ENCODE assay signal across 8 cellular contexts in genomic region chr19:45506246-45506990, GRCh38. TPM values are rescaled to one million over a fixed set of nuclear protein-coding genes. Genes with fewer than 3 reads are reported as not detected.
A peak's percentile ranks its signal among the peaks of the same experiment; 100 is the strongest.
DNase-seq lines count a peak whose midpoint lies in the region; ATAC-seq and TF ChIP-seq lines count a peak whose summit lies in the region.

No MANE protein-coding gene starts in this region.

- peaks cover 20% of the 10 kb centered on the region for H3K23me2 ChIP-seq in H9 (ENCODE audit: insufficient read length, low read depth, low read length, poor library complexity, severe bottlenecking)

- H2BK15ac ChIP-seq in H9 (ENCODE audit: low read depth, low read length): no peak overlapping the region

- in situ Hi-C loops in G401 (cut with HindIII; ENCODE audit: low sequenced_read_pairs): no loop called here

- no peak overlapping the region for H2BK20ac ChIP-seq in H9 (ENCODE audit: low read depth, low read length, poor library complexity, severe bottlenecking)

- peak overlapping the region; percentile 92 for H3K18ac ChIP-seq in H9 (ENCODE audit: insufficient read length, low read depth, low read length)

- H3K27me3 Mint-ChIP-seq in H9 (ENCODE audit: low read depth): peaks cover 1% of the 10 kb centered on the region; the same call in 1 of the 2 replicates
- H3K27me3 Mint-ChIP-seq in neural progenitor cell (ENCODE audit: insufficient read depth, low read depth): peaks cover 4% of the 10 kb centered on the region

- H3K4me1 Mint-ChIP-seq in H9 (peaks cover 20 to 34% of the 10 kb centered on the region in 2 experiments), neural progenitor cell (peaks cover 16% of the 10 kb centered on the region)

- peaks cover 9% of the 10 kb centered on the region for H3K79me1 ChIP-seq in H9 (ENCODE audit: insufficient read depth, low read depth, low read length, poor library complexity, severe bottlenecking)

- H3K4ac ChIP-seq in H9 (ENCODE audit: low read depth, low read length): no peak overlapping the region

- H3K27ac Mint-ChIP-seq in H9 (peak overlapping the region in 2 of 3 experiments; percentile 91 to 95; a peak in 4 of 7 replicates), neural progenitor cell (no peak overlapping the region)

- TF ChIP-seq CTCF in H9 (conservative IDR thresholded peaks at IDR 0.05): peak; percentile 60; the same call in 2 of the 3 replicates
- peak; percentile 72 for TF ChIP-seq CTCF in Loucy (conservative IDR thresholded peaks at IDR 0.05; ENCODE audit: low read length)
- peak; percentile 77 for TF ChIP-seq CTCF in RWPE2 (IDR thresholded peaks at IDR 0.05; ENCODE audit: poor library complexity, severe bottlenecking)
- TF ChIP-seq CTCF in foreskin fibroblast (IDR thresholded peaks at IDR 0.05; ENCODE audit: low read depth, low read length): peak; percentile 38
- TF ChIP-seq CTCF in neural progenitor cell (IDR thresholded peaks at IDR 0.05): peak; percentile 59

- H3F3A ChIP-seq in Loucy (ENCODE audit: low read depth): no peaks in the 10 kb centered on the region
- H3F3A ChIP-seq in neural progenitor cell (ENCODE audit: low read depth): peaks cover 47% of the 10 kb centered on the region

- peak overlapping the region; percentile 99 for H3K4me3 ChIP-seq in Loucy (ENCODE audit: low read length, poor library complexity, severe bottlenecking)
- peak overlapping the region; percentile 83 for H3K4me3 ChIP-seq in RWPE2 (ENCODE audit: severe bottlenecking)
- H3K4me3 ChIP-seq in foreskin fibroblast (ENCODE audit: low read depth in 1 of 2, low read length in 2 of 2): peak overlapping the region; percentile 80 to 99
- H3K4me3 ChIP-seq in neural progenitor cell: peak overlapping the region; percentile 99
- peak overlapping the region; percentile 89 to 96 for H3K4me3 ChIP-seq in stomach smooth muscle (ENCODE audit: low read length in 2 of 2)

- H4K8ac ChIP-seq in H9 (replicated peaks; ENCODE audit: insufficient read length, low read depth, low read length): no peak overlapping the region

- H3K36me3 Mint-ChIP-seq in H9 (ENCODE audit: insufficient read depth in 1 of 3, low read depth in 3 of 3): peaks cover 0 to 18% (median 7%) of the 10 kb centered on the region in 3 experiments; a peak in 4 of 7 replicates
- H3K36me3 Mint-ChIP-seq in neural progenitor cell: no peaks in the 10 kb centered on the region

- no peak overlapping the region for H2BK12ac ChIP-seq in H9 (ENCODE audit: insufficient read length, low read depth, low read length)

- H3K9ac ChIP-seq in H9 (ENCODE audit: extremely low read depth, insufficient read length, low read length) (peak overlapping the region; percentile 45), Loucy (ENCODE audit: low read depth, low read length, poor library complexity, severe bottlenecking) (peak overlapping the region; percentile 100), neural progenitor cell (no peak overlapping the region), stomach smooth muscle (ENCODE audit: low read length in 2 of 2) (peak overlapping the region; percentile 58 to 99)

- no CpG with 5 or more reads among the region's 47 CpGs for WGBS in H9 (ENCODE audit: extremely low coverage, insufficient read length, low lambda C conversion rate)

- H3T11ph ChIP-seq in H9 (ENCODE audit: low read length): no peak overlapping the region

- H3K56ac ChIP-seq in H9 (ENCODE audit: insufficient read length, low read depth, low read length): no peak overlapping the region

- DNase-seq in G401 (ENCODE audit: low spot score) (peak; percentile 90), H9 (peak; percentile 97), RWPE2 (ENCODE audit: low spot score) (peak; percentile 97), foreskin fibroblast (peak; percentile 87 to 96), neural progenitor cell (ENCODE audit: low spot score) (peak; percentile 96)
- DNase-seq in activated effector memory CD4-positive, alpha-beta T cell treated with anti-CD3 and anti-CD28 coated beads, Interleukin-2, amount 50 U/mL, for 16 hours: peak; percentile 99

- H3K79me2 ChIP-seq in H9 (ENCODE audit: insufficient read depth, low read length) (peaks cover 27% of the 10 kb centered on the region; the same call in 1 of the 2 replicates), Loucy (ENCODE audit: insufficient read depth, low read length) (peaks cover 45% of the 10 kb centered on the region), neural progenitor cell (ENCODE audit: low read depth) (peaks cover 43% of the 10 kb centered on the region)

- H3K9me3 Mint-ChIP-seq in H9: no peaks in the 10 kb centered on the region; a peak in 1 of 5 replicates
- no peaks in the 10 kb centered on the region for H3K9me3 Mint-ChIP-seq in neural progenitor cell

- no peak overlapping the region for H3K27ac ChIP-seq in H9 (ENCODE audit: insufficient read length, low read depth, low read length)
- peak overlapping the region; percentile 86 for H3K27ac ChIP-seq in RWPE2 (ENCODE audit: poor library complexity, severe bottlenecking)
- H3K27ac ChIP-seq in neural progenitor cell: no peak overlapping the region
- H3K27ac ChIP-seq in stomach smooth muscle (ENCODE audit: low read length): peak overlapping the region; percentile 99

- ATAC-seq in RWPE2 (ENCODE audit: low read depth): peak; percentile 72

- no peak overlapping the region for H4K91ac ChIP-seq in H9 (ENCODE audit: insufficient read length, low read depth, low read length)

- peak overlapping the region; percentile 81 to 96 for H3K4me3 Mint-ChIP-seq in H9
- H3K4me3 Mint-ChIP-seq in neural progenitor cell: peak overlapping the region; percentile 98

- no peaks in the 10 kb centered on the region for H3K27me3 ChIP-seq in H9 (ENCODE audit: insufficient read depth, low read length)
- H3K27me3 ChIP-seq in Loucy (ENCODE audit: insufficient read depth, low read length, poor library complexity, severe bottlenecking): peaks cover 13% of the 10 kb centered on the region
- no peaks in the 10 kb centered on the region for H3K27me3 ChIP-seq in RWPE2 (ENCODE audit: insufficient read depth, poor library complexity, severe bottlenecking)
- no peaks in the 10 kb centered on the region for H3K27me3 ChIP-seq in neural progenitor cell
- no peaks in the 10 kb centered on the region for H3K27me3 ChIP-seq in stomach smooth muscle (ENCODE audit: control insufficient read depth in 1 of 2, insufficient read depth in 2 of 2, low read length in 2 of 2)

- peak overlapping the region; percentile 83 for H3K14ac ChIP-seq in H9 (ENCODE audit: insufficient read depth, low read length)

- H3K9me3 ChIP-seq in H9 (ENCODE audit: control insufficient read depth, low read depth, low read length): no peaks in the 10 kb centered on the region
- H3K9me3 ChIP-seq in Loucy (ENCODE audit: insufficient read depth, low read depth, low read length): no peaks in the 10 kb centered on the region
- H3K9me3 ChIP-seq in RWPE2 (ENCODE audit: severe bottlenecking): no peaks in the 10 kb centered on the region
- H3K9me3 ChIP-seq in neural progenitor cell (ENCODE audit: low read depth): no peaks in the 10 kb centered on the region
- no peaks in the 10 kb centered on the region for H3K9me3 ChIP-seq in stomach smooth muscle (ENCODE audit: control insufficient read depth in 2 of 2, low read length in 2 of 2)

- no peaks in the 10 kb centered on the region for H3K9me2 ChIP-seq in Loucy (replicated peaks; ENCODE audit: low read depth, low read length)

- no peak overlapping the region for H4K5ac ChIP-seq in H9 (ENCODE audit: insufficient read length, low read depth, low read length)

- H3K4me2 ChIP-seq in H9 (ENCODE audit: insufficient read depth, insufficient read length, low read length) (peak overlapping the region; percentile 88), Loucy (ENCODE audit: low read depth, low read length, poor library complexity, severe bottlenecking) (peak overlapping the region; percentile 88), neural progenitor cell (peak overlapping the region; percentile 99)

- H2AK5ac ChIP-seq in H9 (ENCODE audit: insufficient read length, low read length): no peak overlapping the region

- H3K36me3 ChIP-seq in Loucy (ENCODE audit: insufficient read depth, low read length) (0 out of 2 replicates have a peak, but pooled peaks cover 4% of the 10 kb centered on the region), RWPE2 (ENCODE audit: low read depth) (peaks cover 23% of the 10 kb centered on the region), neural progenitor cell (no peaks in the 10 kb centered on the region), stomach smooth muscle (ENCODE audit: control insufficient read depth in 2 of 2, insufficient read depth in 2 of 2, low read length in 2 of 2) (no peaks in the 10 kb centered on the region)

- H3K4me1 ChIP-seq in H9 (ENCODE audit: insufficient read depth, low read length) (no peaks in the 10 kb centered on the region; the same call in 1 of the 2 replicates), Loucy (ENCODE audit: insufficient read depth, low read length, poor library complexity, severe bottlenecking) (peaks cover 28% of the 10 kb centered on the region), RWPE2 (ENCODE audit: insufficient read depth, poor library complexity, severe bottlenecking) (peaks cover 7% of the 10 kb centered on the region), neural progenitor cell (no peaks in the 10 kb centered on the region), stomach smooth muscle (ENCODE audit: control insufficient read depth, insufficient read depth, low read length) (peaks cover 21% of the 10 kb centered on the region)

- H2AFZ ChIP-seq in H9 (ENCODE audit: low read length): no peak overlapping the region
- peak overlapping the region; percentile 95 for H2AFZ ChIP-seq in Loucy (ENCODE audit: low read length)
- H2AFZ ChIP-seq in neural progenitor cell (replicated peaks): peak overlapping the region; percentile 60

- H2BK5ac ChIP-seq in H9 (ENCODE audit: insufficient read length, low read length): no peak overlapping the region

- no peak overlapping the region for H3K23ac ChIP-seq in H9 (ENCODE audit: insufficient read length, low read depth, low read length)

- no peak overlapping the region for H2BK120ac ChIP-seq in H9 (ENCODE audit: low read depth, low read length, poor library complexity, severe bottlenecking)

- H4K20me1 ChIP-seq in H9 (ENCODE audit: control insufficient read depth, insufficient read depth, insufficient read length) (no peaks in the 10 kb centered on the region), Loucy (ENCODE audit: insufficient read depth, low read length, poor library complexity, severe bottlenecking) (peaks cover 34% of the 10 kb centered on the region), neural progenitor cell (ENCODE audit: low read depth) (peaks cover 36% of the 10 kb centered on the region)

RNA-seq across cellular contexts. Expression of gene VASP, which starts 0.9 kb away (rescaled TPM):
- 106 and 122 TPM in 2 replicates for total RNA-seq in G401 (2014; rRNA removed; shearing (Covaris generic))
- total RNA-seq in H9 (2021) (157 and 162 TPM in 2 replicates), neural progenitor cell (ENCODE audit: low replicate concordance) (32.6 and 62.2 TPM in 2 replicates)

RNA-seq across cellular contexts. Expression of gene PPM1N, which starts 8.2 kb away (rescaled TPM):
- 3.3 and 4.2 TPM in 2 replicates for total RNA-seq in G401 (2014; rRNA removed; shearing (Covaris generic))
- total RNA-seq in H9 (2021) (7.7 and 8.1 TPM in 2 replicates), neural progenitor cell (ENCODE audit: low replicate concordance) (2.4 and 3.6 TPM in 2 replicates)

RNA-seq across cellular contexts. Expression of gene RTN2, which starts 9.6 kb away (rescaled TPM):
- 17.0 and 22.0 TPM in 2 replicates for total RNA-seq in G401 (2014; rRNA removed; shearing (Covaris generic))
- total RNA-seq in H9 (2021): 18.9 and 20.1 TPM in 2 replicates
- total RNA-seq in neural progenitor cell (ENCODE audit: low replicate concordance): 4.8 and 10.4 TPM in 2 replicates

RNA-seq across cellular contexts. Expression of gene FOSB, which starts 38.6 kb away (rescaled TPM):
- total RNA-seq in G401 (2014; rRNA removed; shearing (Covaris generic)): 0.31 and 1.5 TPM in 2 replicates
- total RNA-seq in H9 (2021) (1.7 and 2.5 TPM in 2 replicates), neural progenitor cell (ENCODE audit: low replicate concordance) (2.3 and 5.4 TPM in 2 replicates)

Comparison
In these comparisons a context has a peak if more than half of its experiments do, and no peak if none do; other contexts are left out.
1. H3K27ac ChIP-seq: peak in RWPE2 (single experiment) and stomach smooth muscle (single experiment); none in H9 (single experiment) and neural progenitor cell (single experiment).
2. Peak in every context shown above with its lines, with median percentiles within 50 percentile points of each other: DNase-seq, H3K4me2 ChIP-seq, CTCF ChIP-seq and H3K4me3 ChIP-seq.